In genomic region chr2:139160838-139161237, GRCh38 we compare ENCODE assay signal across 33 cellular contexts.
DNase-seq lines count a peak whose midpoint lies in the region; ATAC-seq, FAIRE-seq and TF ChIP-seq lines count a peak whose summit lies in the region.
"Had no signal": no experiment of that assay in that cellular context is flagged by ENCODE, and none has a peak within 500 bp of the region (broad histone marks: within the 10 kb centered on the region; RNA-seq: fewer than 3 reads in every experiment).

No MANE protein-coding gene starts in this region.

- FAIRE-seq in urothelium cell line (lab: Jason Lieb, UNC), result no peak
- FAIRE-seq: A204.1, GM12892, H54 had no signal

- WGBS in heart right ventricle, 2 donors, result 30 to 46% methylated on average over 1 of the region's 1 CpG
- 54% methylated on average over 1 of the region's 1 CpG for WGBS in prostate gland

- H3K4me1 ChIP-seq in heart right ventricle (no peaks in the 10 kb centered on the region), prostate gland (replicated peaks) (no peaks in the 10 kb centered on the region)
- H3K4me1 ChIP-seq: esophagus squamous epithelium, Peyer's patch, uterus had no signal

- H3K27ac ChIP-seq in heart right ventricle (no peak overlapping the region), prostate gland (no peak overlapping the region)
- H3K27ac ChIP-seq: esophagus squamous epithelium, HL-60, ovary, Peyer's patch, uterus had no signal

- TF ChIP-seq POLR2A in prostate gland (IDR thresholded peaks at IDR 0.05), result no peak

- intact Hi-C loops in heart right ventricle (cut with DNase I) (no loop called here), left ventricle myocardium superior (cut with micrococcal nuclease) (no loop called here), prostate gland (cut with DNase I) (no loop called here)
- intact Hi-C loops in activated CD4-positive, alpha-beta T cell treated with anti-CD3 and anti-CD28 coated beads, Interleukin-2, amount 10 ng/mL, durations not matched to agents 24 days and 14 days (cut with micrococcal nuclease), result no loop called here

- no peak overlapping the region for H3K4me3 ChIP-seq in heart right ventricle
- no peak overlapping the region for H3K4me3 ChIP-seq in prostate gland
- H3K4me3 ChIP-seq: esophagus squamous epithelium, ovary, Peyer's patch, uterus had no signal

- H3K27ac Mint-ChIP-seq in activated CD4-positive, alpha-beta T cell treated with anti-CD3 and anti-CD28 coated beads, Interleukin-2, amount 10 ng/mL, durations not matched to agents 24 days and 14 days, result no peak overlapping the region
- H3K27ac Mint-ChIP-seq: activated CD4-positive, alpha-beta T cell treated with anti-CD3 and anti-CD28 coated beads for 36 hours; activated T-helper 17 cell treated with anti-CD3 and anti-CD28 coated beads, Interleukin-2, amount 50 U/mL, for 72 hours; CD4-positive, alpha-beta memory T cell; stimulated activated naive CD8-positive, alpha-beta T cell treated with anti-CD3 and anti-CD28 coated beads, Interleukin-15, amount 100 ng/mL, for 72 hours had no signal

- H3K27me3 Mint-ChIP-seq in activated CD4-positive, alpha-beta T cell treated with anti-CD3 and anti-CD28 coated beads, Interleukin-2, amount 10 ng/mL, durations not matched to agents 24 days and 14 days, result no peaks in the 10 kb centered on the region
- H3K27me3 Mint-ChIP-seq: activated CD4-positive, alpha-beta T cell treated with anti-CD3 and anti-CD28 coated beads for 36 hours; activated T-helper 17 cell treated with anti-CD3 and anti-CD28 coated beads, Interleukin-2, amount 50 U/mL, for 72 hours; brain; CD4-positive, alpha-beta memory T cell; stimulated activated naive CD8-positive, alpha-beta T cell treated with anti-CD3 and anti-CD28 coated beads, Interleukin-15, amount 100 ng/mL, for 72 hours had no signal

- TF ChIP-seq CTCF in heart right ventricle (IDR thresholded peaks at IDR 0.05) (no peak), prostate gland (IDR thresholded peaks at IDR 0.05) (no peak)

- DNase-seq in heart right ventricle (no peak), left ventricle myocardium superior (no peak), NCI-H69 (lab: John Stamatoyannopoulos, UW) (peak; percentile 44), fibroblast of peridontal ligament (ENCODE audit: extremely low read depth) (peak; percentile 68), urothelium cell line (ENCODE audit: low spot score) (peak; percentile 23), OCI-M2 (lab: John Stamatoyannopoulos, UW; ENCODE audit: unreplicated experiment) (no peak), prostate gland (ENCODE audit: low spot score) (no peak)
- DNase-seq in activated CD4-positive, alpha-beta T cell treated with anti-CD3 and anti-CD28 coated beads, Interleukin-2, amount 10 ng/mL, durations not matched to agents 24 days and 14 days, result no peak
- DNase-seq: activated CD4-positive, alpha-beta T cell treated with anti-CD3 and anti-CD28 coated beads for 36 hours; activated naive CD4-positive, alpha-beta T cell treated with anti-CD3 and anti-CD28 coated beads, Interleukin-2, amount 50 U/mL, for 16 hours; CD4-positive, alpha-beta memory T cell; cerebellar nuclear complex; dermis blood vessel endothelial cell; esophagus squamous epithelium; hippocampal formation; Karpas-422; left cardiac atrium; mammary epithelial cell; MV-4-11; NCI-H146; NCI-H510A treated with DMSO at 0.1 percent for 48 hours; ovary; Peyer's patch; SHP77; stimulated activated naive CD8-positive, alpha-beta T cell treated with anti-CD3 and anti-CD28 coated beads, Interleukin-15, amount 100 ng/mL, for 72 hours; uterus had no signal

- peaks cover 0 to 5% (median 0%) of the 10 kb centered on the region in 11 donors for H3K9me3 ChIP-seq in heart right ventricle
- H3K9me3 ChIP-seq in prostate gland, result no peaks in the 10 kb centered on the region
- H3K9me3 ChIP-seq: esophagus squamous epithelium, ovary, Peyer's patch, uterus had no signal

- H3K36me3 ChIP-seq in heart right ventricle (no peaks in the 10 kb centered on the region), prostate gland (no peaks in the 10 kb centered on the region)
- H3K36me3 ChIP-seq: esophagus squamous epithelium, ovary, Peyer's patch, uterus had no signal

- H3K27me3 ChIP-seq in heart right ventricle, result no peaks in the 10 kb centered on the region
- H3K27me3 ChIP-seq in prostate gland (replicated peaks; ENCODE audit: insufficient read depth), result no peaks in the 10 kb centered on the region
- H3K27me3 ChIP-seq: esophagus squamous epithelium, ovary, Peyer's patch, uterus had no signal

- H3K4me3 Mint-ChIP-seq in activated CD4-positive, alpha-beta T cell treated with anti-CD3 and anti-CD28 coated beads, Interleukin-2, amount 10 ng/mL, durations not matched to agents 24 days and 14 days, result no peak overlapping the region
- H3K4me3 Mint-ChIP-seq: activated CD4-positive, alpha-beta T cell treated with anti-CD3 and anti-CD28 coated beads for 36 hours; activated T-helper 17 cell treated with anti-CD3 and anti-CD28 coated beads, Interleukin-2, amount 50 U/mL, for 72 hours; brain; CD4-positive, alpha-beta memory T cell; neural crest cell; stimulated activated naive CD8-positive, alpha-beta T cell treated with anti-CD3 and anti-CD28 coated beads, Interleukin-15, amount 100 ng/mL, for 72 hours had no signal

- ATAC-seq in heart right ventricle (peak in 5 of 8 donors; percentile 17 to 57 (median 39)), left ventricle myocardium superior (no peak)
- ATAC-seq: activated CD4-positive, alpha-beta T cell treated with anti-CD3 and anti-CD28 coated beads for 36 hours; activated T-helper 17 cell treated with anti-CD3 and anti-CD28 coated beads, Interleukin-2, amount 50 U/mL, for 72 hours; left cardiac atrium; stimulated activated naive CD8-positive, alpha-beta T cell treated with anti-CD3 and anti-CD28 coated beads, Interleukin-15, amount 100 ng/mL, for 72 hours had no signal

- no peaks in the 10 kb centered on the region for H3K9me3 Mint-ChIP-seq in activated CD4-positive, alpha-beta T cell treated with anti-CD3 and anti-CD28 coated beads, Interleukin-2, amount 10 ng/mL, durations not matched to agents 24 days and 14 days
- H3K9me3 Mint-ChIP-seq: brain, neural crest cell had no signal

- no peaks in the 10 kb centered on the region for H3K36me3 Mint-ChIP-seq in activated CD4-positive, alpha-beta T cell treated with anti-CD3 and anti-CD28 coated beads, Interleukin-2, amount 10 ng/mL, durations not matched to agents 24 days and 14 days (ENCODE audit: low read depth)
- H3K36me3 Mint-ChIP-seq: brain; CD4-positive, alpha-beta memory T cell had no signal

- H3K4me1 Mint-ChIP-seq in activated CD4-positive, alpha-beta T cell treated with anti-CD3 and anti-CD28 coated beads, Interleukin-2, amount 10 ng/mL, durations not matched to agents 24 days and 14 days, result no peaks in the 10 kb centered on the region
- H3K4me1 Mint-ChIP-seq: activated CD4-positive, alpha-beta T cell treated with anti-CD3 and anti-CD28 coated beads for 36 hours; activated T-helper 17 cell treated with anti-CD3 and anti-CD28 coated beads, Interleukin-2, amount 50 U/mL, for 72 hours; CD4-positive, alpha-beta memory T cell; stimulated activated naive CD8-positive, alpha-beta T cell treated with anti-CD3 and anti-CD28 coated beads, Interleukin-15, amount 100 ng/mL, for 72 hours had no signal

Comparison
In these comparisons a context has a peak if more than half of its experiments do, and no peak if none do; other contexts are left out.
1. DNase-seq: peak in NCI-H69 (single experiment), fibroblast of peridontal ligament (single experiment) and urothelium cell line (single experiment); none in heart right ventricle (0 of 2), left ventricle myocardium superior (single experiment), OCI-M2 (single experiment), activated CD4-positive, alpha-beta T cell treated with anti-CD3 and anti-CD28 coated beads, Interleukin-2, amount 10 ng/mL, durations not matched to agents 24 days and 14 days (single experiment) and prostate gland (single experiment).